33 cellular contexts compared by ENCODE assay signal in genomic region chr2:59660262-59660661, GRCh38.
"Had no signal": no experiment of that assay in that cellular context is flagged by ENCODE, and none has a peak within 500 bp of the region (broad histone marks: within the 10 kb centered on the region; RNA-seq: fewer than 3 reads in every experiment).

No MANE protein-coding gene starts in this region.

- DNase-seq: Karpas-422, MG63, MM.1S, MV-4-11, NCI-H1048, NCI-H1092, NCI-H1092 treated with DMSO at 0.1 percent for 48 hours, NCI-H1105, NCI-H1105 treated with DMSO at 0.1 percent for 48 hours, NCI-H1417, NCI-H1417 treated with DMSO at 0.1 percent for 48 hours, NCI-H1436, NCI-H1436 treated with DMSO at 0.1 percent for 48 hours, NCI-H146, NCI-H1694, NCI-H1694 treated with DMSO at 0.1 percent for 48 hours, NCI-H187, NCI-H187 treated with DMSO at 0.1 percent for 48 hours, NCI-H1930, NCI-H2029, NCI-H2029 treated with DMSO at 0.1 percent for 48 hours, NCI-H2081, NCI-H2081 treated with DMSO at 0.1 percent for 48 hours, NCI-H2107, NCI-H2171, NCI-H2171 treated with DMSO at 0.1 percent for 48 hours, NCI-H2227 treated with DMSO at 0.1 percent for 48 hours, NCI-H226, NCI-H345, NCI-H446, NCI-H446 treated with DMSO at 0.1 percent for 48 hours, NCI-H510A, NCI-H510A treated with DMSO at 0.1 percent for 48 hours had no signal

- H3K4me3 ChIP-seq: MG63 had no signal

- H3K27me3 ChIP-seq: MG63 had no signal

- H3K9me3 ChIP-seq: MG63 had no signal

- H3K36me3 ChIP-seq: MG63 had no signal
